In the genomic region with DNA sequence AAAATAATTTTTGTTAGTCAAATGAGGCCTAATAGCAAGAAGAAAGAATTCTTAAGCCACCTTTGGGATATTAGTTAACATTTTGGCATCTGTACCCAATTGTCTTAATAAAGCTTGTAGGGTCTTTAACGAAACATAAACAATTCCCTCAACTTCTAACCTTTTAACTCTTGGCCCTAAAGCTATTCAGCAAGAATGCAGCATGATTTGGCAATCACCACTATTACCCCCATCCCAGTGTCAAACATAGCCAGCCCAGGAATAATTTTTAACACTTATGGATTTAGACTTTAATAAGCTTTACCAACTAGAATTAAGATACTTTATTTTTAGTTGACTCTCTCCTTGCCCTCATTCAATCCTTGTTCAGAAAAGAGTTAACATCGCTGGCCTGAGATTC, we compare ENCODE assay signal across 1 cellular context.
TF ChIP-seq lines count a peak whose summit lies in the region.

No MANE protein-coding gene starts in this region.

TF ChIP-seq in HCT116, 20 proteins besides CTCF, POLR2A, EP300 and RAD21 (continued from another document):
- TF ChIP-seq, protein P1, sequence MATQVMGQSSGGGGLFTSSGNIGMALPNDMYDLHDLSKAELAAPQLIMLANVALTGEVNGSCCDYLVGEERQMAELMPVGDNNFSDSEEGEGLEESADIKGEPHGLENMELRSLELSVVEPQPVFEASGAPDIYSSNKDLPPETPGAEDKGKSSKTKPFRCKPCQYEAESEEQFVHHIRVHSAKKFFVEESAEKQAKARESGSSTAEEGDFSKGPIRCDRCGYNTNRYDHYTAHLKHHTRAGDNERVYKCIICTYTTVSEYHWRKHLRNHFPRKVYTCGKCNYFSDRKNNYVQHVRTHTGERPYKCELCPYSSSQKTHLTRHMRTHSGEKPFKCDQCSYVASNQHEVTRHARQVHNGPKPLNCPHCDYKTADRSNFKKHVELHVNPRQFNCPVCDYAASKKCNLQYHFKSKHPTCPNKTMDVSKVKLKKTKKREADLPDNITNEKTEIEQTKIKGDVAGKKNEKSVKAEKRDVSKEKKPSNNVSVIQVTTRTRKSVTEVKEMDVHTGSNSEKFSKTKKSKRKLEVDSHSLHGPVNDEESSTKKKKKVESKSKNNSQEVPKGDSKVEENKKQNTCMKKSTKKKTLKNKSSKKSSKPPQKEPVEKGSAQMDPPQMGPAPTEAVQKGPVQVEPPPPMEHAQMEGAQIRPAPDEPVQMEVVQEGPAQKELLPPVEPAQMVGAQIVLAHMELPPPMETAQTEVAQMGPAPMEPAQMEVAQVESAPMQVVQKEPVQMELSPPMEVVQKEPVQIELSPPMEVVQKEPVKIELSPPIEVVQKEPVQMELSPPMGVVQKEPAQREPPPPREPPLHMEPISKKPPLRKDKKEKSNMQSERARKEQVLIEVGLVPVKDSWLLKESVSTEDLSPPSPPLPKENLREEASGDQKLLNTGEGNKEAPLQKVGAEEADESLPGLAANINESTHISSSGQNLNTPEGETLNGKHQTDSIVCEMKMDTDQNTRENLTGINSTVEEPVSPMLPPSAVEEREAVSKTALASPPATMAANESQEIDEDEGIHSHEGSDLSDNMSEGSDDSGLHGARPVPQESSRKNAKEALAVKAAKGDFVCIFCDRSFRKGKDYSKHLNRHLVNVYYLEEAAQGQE (IDR thresholded peaks at IDR 0.05; ENCODE audit: low read depth), result no peak
- TF ChIP-seq EZH2 (IDR thresholded peaks at IDR 0.05) (no peak), POLR2AphosphoS5 (IDR thresholded peaks at IDR 0.05; ENCODE audit: low read depth, low read length) (no peak), SIN3A (IDR thresholded peaks at IDR 0.05; ENCODE audit: low read depth) (no peak), EGR1 (IDR thresholded peaks at IDR 0.05; ENCODE audit: low read depth) (no peak), ZFX (IDR thresholded peaks at IDR 0.05) (no peak), ZBTB33 (IDR thresholded peaks at IDR 0.05; ENCODE audit: extremely low read depth, insufficient replicate concordance, low read length) (no peak), ZNF274 (IDR thresholded peaks at IDR 0.05; ENCODE audit: low read depth, low read length) (no peak), SP1 (IDR thresholded peaks at IDR 0.05; ENCODE audit: low read depth) (no peak), SRF (IDR thresholded peaks at IDR 0.05; ENCODE audit: low read depth) (no peak), EZH2phosphoT487 (IDR thresholded peaks at IDR 0.05; ENCODE audit: borderline replicate concordance) (no peak), CEBPB (IDR thresholded peaks at IDR 0.05; ENCODE audit: low read depth) (no peak), ELF1 (IDR thresholded peaks at IDR 0.05; ENCODE audit: borderline replicate concordance, low read depth) (no peak)
